ENCODE assay signal across 25 cellular contexts in the genomic region with DNA sequence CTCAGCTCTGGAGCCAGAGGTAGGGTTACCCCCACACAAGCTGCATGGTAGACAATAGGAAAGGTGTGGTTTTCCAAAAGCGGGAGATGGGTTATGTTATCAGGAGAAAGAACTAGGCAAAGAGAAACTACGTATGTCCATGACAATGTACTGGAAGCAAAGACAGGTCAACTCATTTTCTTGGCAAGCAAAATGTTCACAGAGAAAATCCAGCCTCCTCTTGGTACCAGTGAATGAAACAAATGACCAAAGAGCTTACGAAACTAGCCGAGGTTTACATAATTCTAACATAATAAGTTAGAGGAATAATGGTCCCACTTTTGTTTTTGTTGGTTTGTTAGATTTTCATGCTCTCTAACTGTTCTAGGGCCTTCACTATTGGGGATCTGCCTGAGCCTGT.
DNase-seq lines count a peak whose midpoint lies in the region; ATAC-seq and TF ChIP-seq lines count a peak whose summit lies in the region.
"Had no signal": no experiment of that assay in that cellular context is flagged by ENCODE, and none has a peak within 500 bp of the region (broad histone marks: within the 10 kb centered on the region; RNA-seq: fewer than 3 reads in every experiment).

No MANE protein-coding gene starts in this region.

- H3K9me3 ChIP-seq in esophagus muscularis mucosa (no peaks in the 10 kb centered on the region), muscle layer of duodenum (ENCODE audit: control insufficient read depth in 1 of 2, low read length in 2 of 2) (no peaks in the 10 kb centered on the region), stomach smooth muscle (ENCODE audit: control insufficient read depth in 2 of 2, low read length in 2 of 2) (no peaks in the 10 kb centered on the region)

- intact Hi-C loops in esophagus muscularis mucosa (cut with DNase I) (no loop called here), Right ventricle myocardium superior (cut with DNase I) (no loop called here), left cardiac atrium (cut with DNase I) (no loop called here)

- H3K27ac ChIP-seq in esophagus muscularis mucosa (replicated peaks in 1 of 4) (peak overlapping the region; percentile 48 to 74 (median 62)), muscle layer of duodenum (ENCODE audit: low read length) (peak overlapping the region; percentile 53), stomach smooth muscle (ENCODE audit: low read length) (peak overlapping the region; percentile 25)

- no peak for TF ChIP-seq CTCF in esophagus muscularis mucosa (IDR thresholded peaks at IDR 0.05)
- TF ChIP-seq CTCF in fibroblast of pulmonary artery (IDR thresholded peaks at IDR 0.05; ENCODE audit: low read length, missing control alignments) = no peak

- H3K9ac ChIP-seq in stomach smooth muscle (ENCODE audit: low read length in 2 of 2) = no peak overlapping the region

- no peak for DNase-seq in esophagus muscularis mucosa (ENCODE audit: extremely low spot score)
- DNase-seq in fibroblast of pulmonary artery (ENCODE audit: low read depth) = peak; percentile 43
- DNase-seq in Right ventricle myocardium superior = no peak
- DNase-seq in left cardiac atrium = no peak
- DNase-seq in pons (ENCODE audit: low spot score) = no peak
- DNase-seq: AML-193; C1 segment of cervical spinal cord; Caco-2; CD8-positive, alpha-beta T cell; IMR-90; KG1; NCI-H1048; NCI-H1417; NCI-H187; NCI-H2081 treated with DMSO at 0.1 percent for 48 hours; NCI-H2171; NCI-H226; NCI-H510A; NCI-H69; RPMI8226; SHP77 had no signal

- no peak for TF ChIP-seq POLR2A in esophagus muscularis mucosa (IDR thresholded peaks at IDR 0.05; ENCODE audit: low read depth)

- H3K27me3 ChIP-seq in esophagus muscularis mucosa = no peaks in the 10 kb centered on the region
- no peaks in the 10 kb centered on the region for H3K27me3 ChIP-seq in muscle layer of duodenum (ENCODE audit: low read depth, low read length)
- H3K27me3 ChIP-seq in stomach smooth muscle (ENCODE audit: control insufficient read depth in 1 of 2, insufficient read depth in 2 of 2, low read length in 2 of 2) = no peaks in the 10 kb centered on the region

- TF ChIP-seq EP300 in esophagus muscularis mucosa (IDR thresholded peaks at IDR 0.05) = no peak

- H3K36me3 ChIP-seq in esophagus muscularis mucosa (no peaks in the 10 kb centered on the region), muscle layer of duodenum (ENCODE audit: control insufficient read depth in 1 of 2, insufficient read depth in 2 of 2, low read length in 2 of 2) (no peaks in the 10 kb centered on the region), stomach smooth muscle (ENCODE audit: control insufficient read depth in 2 of 2, insufficient read depth in 2 of 2, low read length in 2 of 2) (no peaks in the 10 kb centered on the region)

- WGBS in esophagus muscularis mucosa = 35% methylated on average over 4 of the region's 4 CpGs

- H3K4me1 ChIP-seq in esophagus muscularis mucosa (peaks cover 0 to 34% (median 17%) of the 10 kb centered on the region in 4 donors), muscle layer of duodenum (ENCODE audit: control insufficient read depth in 1 of 2, insufficient read depth in 2 of 2, low read length in 2 of 2) (peaks cover 0 to 8% of the 10 kb centered on the region in 2 donors), stomach smooth muscle (ENCODE audit: control insufficient read depth, insufficient read depth, low read length) (peaks cover 7% of the 10 kb centered on the region)
- H3K4me1 ChIP-seq: A549, Caco-2 had no signal

- ATAC-seq in Right ventricle myocardium superior (ENCODE audit: poor library complexity) (no peak), left cardiac atrium (no peak)
- ATAC-seq: A549; CD8-positive, alpha-beta T cell; HCT116 had no signal

- H3K4me3 ChIP-seq in esophagus muscularis mucosa (no peak overlapping the region), fibroblast of pulmonary artery (replicated peaks; ENCODE audit: low read depth, low read length) (no peak overlapping the region), muscle layer of duodenum (ENCODE audit: low read depth in 1 of 2, low read length in 2 of 2) (peak overlapping the region in 1 of 2 donors; percentile 1), stomach smooth muscle (ENCODE audit: low read length in 2 of 2) (no peak overlapping the region)
- H3K4me3 ChIP-seq: A549 had no signal
